In genomic region chr17:80705988-80706387, GRCh38 we compare ENCODE assay signal across 17 cellular contexts.
DNase-seq lines count a peak whose midpoint lies in the region; FAIRE-seq lines count a peak whose summit lies in the region.
"Had no signal": no experiment of that assay in that cellular context is flagged by ENCODE, and none has a peak within 500 bp of the region (broad histone marks: within the 10 kb centered on the region; RNA-seq: fewer than 3 reads in every experiment).

No MANE protein-coding gene starts in this region.

- no peak for FAIRE-seq in urothelium cell line (lab: Jason Lieb, UNC)
- FAIRE-seq: A204.1 had no signal

- H3K23ac ChIP-seq in mesendoderm (ENCODE audit: low read length): no peak overlapping the region

- H3K27ac ChIP-seq in mesendoderm (ENCODE audit: low read depth, low read length): peak overlapping the region; percentile 60
- H3K27ac ChIP-seq: lower lobe of right lung, spleen, uterus had no signal

- H3K36me3 ChIP-seq in mesendoderm (ENCODE audit: control insufficient read depth, insufficient read depth, low read length): no peaks in the 10 kb centered on the region
- H3K36me3 ChIP-seq: uterus had no signal

- H2BK15ac ChIP-seq in mesendoderm (replicated peaks; ENCODE audit: low read depth): no peak overlapping the region

- WGBS in mesendoderm (ENCODE audit: extremely low coverage, insufficient coverage, low lambda C conversion rate): no CpG with 5 or more reads among the region's 5 CpGs

- H3K79me2 ChIP-seq in mesendoderm (ENCODE audit: control insufficient read depth, insufficient read depth, low read length): peaks cover 8% of the 10 kb centered on the region

- H3K27me3 ChIP-seq in mesendoderm (ENCODE audit: insufficient read depth, low read length, poor library complexity): no peaks in the 10 kb centered on the region
- H3K27me3 ChIP-seq: spleen, uterus had no signal

- no peak overlapping the region for H4K5ac ChIP-seq in mesendoderm (ENCODE audit: low read length)

- H3K4me3 Mint-ChIP-seq in T-helper 2 cell treated with Interferon-gamma antibody and Interleukin-4, amounts not matched to agents 5 μg/mL and 100 μg/mL, for 36 hours: no peak overlapping the region
- no peak overlapping the region for H3K4me3 Mint-ChIP-seq in activated CD4-positive, alpha-beta memory T cell treated with anti-CD3 and anti-CD28 coated beads for 36 hours
- H3K4me3 Mint-ChIP-seq: CD14-positive monocyte had no signal

- peak overlapping the region; percentile 56 for H3K27ac Mint-ChIP-seq in T-helper 2 cell treated with Interferon-gamma antibody and Interleukin-4, amounts not matched to agents 5 μg/mL and 100 μg/mL, for 36 hours
- peak overlapping the region; percentile 33 for H3K27ac Mint-ChIP-seq in activated CD4-positive, alpha-beta memory T cell treated with anti-CD3 and anti-CD28 coated beads for 36 hours
- H3K27ac Mint-ChIP-seq: activated T-helper 2 cell treated with anti-CD3 and anti-CD28 coated beads, Interferon-gamma antibody, Interleukin-2, Interleukin-4, amounts not matched to agents 10 μg/mL and 5 μg/mL and 100 μg/mL, durations not matched to agents 14 hours and 24 hours and 36 hours had no signal

- H3K18ac ChIP-seq in mesendoderm (ENCODE audit: low read length): no peak overlapping the region

- CTCF ChIA-PET in activated CD4-positive, alpha-beta memory T cell treated with anti-CD3 and anti-CD28 coated beads for 36 hours (lab: Charles Lee): no interaction called here

- H3K4me3 ChIP-seq in mesendoderm (ENCODE audit: low read length): no peak overlapping the region
- H3K4me3 ChIP-seq: lower lobe of right lung, spleen, uterus had no signal

- POLR2A ChIA-PET in activated CD4-positive, alpha-beta memory T cell treated with anti-CD3 and anti-CD28 coated beads for 36 hours (lab: Charles Lee): no interaction called here

- no peak overlapping the region for H2BK5ac ChIP-seq in mesendoderm (ENCODE audit: low read length)

- H3K4me1 ChIP-seq in mesendoderm (ENCODE audit: control insufficient read depth, low read depth, low read length): peaks cover 13% of the 10 kb centered on the region
- H3K4me1 ChIP-seq: lower lobe of right lung, uterus had no signal

- H3K56ac ChIP-seq in mesendoderm (ENCODE audit: low read length): peak overlapping the region; percentile 11

- H3K36me3 Mint-ChIP-seq in T-helper 2 cell treated with Interferon-gamma antibody and Interleukin-4, amounts not matched to agents 5 μg/mL and 100 μg/mL, for 36 hours (ENCODE audit: low read depth): peaks cover 66% of the 10 kb centered on the region
- peaks cover 13% of the 10 kb centered on the region for H3K36me3 Mint-ChIP-seq in activated CD4-positive, alpha-beta memory T cell treated with anti-CD3 and anti-CD28 coated beads for 36 hours

- H3K4ac ChIP-seq in mesendoderm (ENCODE audit: low read depth, low read length): no peak overlapping the region

- no peak overlapping the region for H3K9ac ChIP-seq in mesendoderm (ENCODE audit: low read length)

- DNase-seq in T-helper 2 cell treated with Interferon-gamma antibody and Interleukin-4, amounts not matched to agents 5 μg/mL and 100 μg/mL, for 36 hours (ENCODE audit: low spot score): no peak
- DNase-seq in T-helper 2 cell: no peak
- peak; percentile 15 for DNase-seq in EH (ENCODE audit: low read depth)
- DNase-seq in activated CD4-positive, alpha-beta memory T cell treated with anti-CD3 and anti-CD28 coated beads for 36 hours: no peak
- DNase-seq in mesendoderm: peak; percentile 34
- no peak for DNase-seq in urothelium cell line (ENCODE audit: low spot score)
- DNase-seq in iPS-NIHi7 (ENCODE audit: extremely low spot score): no peak
- no peak for DNase-seq in GM03348 (ENCODE audit: low spot score)
- DNase-seq: activated CD4-positive, alpha-beta T cell treated with anti-CD3 and anti-CD28 coated beads, Interleukin-2, amount 50 U/mL, for 4 hours; lower lobe of right lung; Right ventricle myocardium superior; spleen; stimulated activated naive CD4-positive, alpha-beta T cell; uterus had no signal

- no peaks in the 10 kb centered on the region for H3K27me3 Mint-ChIP-seq in T-helper 2 cell treated with Interferon-gamma antibody and Interleukin-4, amounts not matched to agents 5 μg/mL and 100 μg/mL, for 36 hours (ENCODE audit: low read depth)
- H3K27me3 Mint-ChIP-seq in activated CD4-positive, alpha-beta memory T cell treated with anti-CD3 and anti-CD28 coated beads for 36 hours: no peaks in the 10 kb centered on the region

- no peak overlapping the region for H2AK5ac ChIP-seq in mesendoderm (ENCODE audit: low read length)

- no peak overlapping the region for H4K8ac ChIP-seq in mesendoderm (ENCODE audit: low read depth, low read length)

- no peak overlapping the region for H3K4me2 ChIP-seq in mesendoderm (ENCODE audit: low read length)

- H3K9me3 Mint-ChIP-seq in T-helper 2 cell treated with Interferon-gamma antibody and Interleukin-4, amounts not matched to agents 5 μg/mL and 100 μg/mL, for 36 hours: peaks cover 18% of the 10 kb centered on the region
- H3K9me3 Mint-ChIP-seq in activated CD4-positive, alpha-beta memory T cell treated with anti-CD3 and anti-CD28 coated beads for 36 hours: no peaks in the 10 kb centered on the region
- H3K9me3 Mint-ChIP-seq: activated T-helper 2 cell treated with anti-CD3 and anti-CD28 coated beads, Interferon-gamma antibody, Interleukin-2, Interleukin-4, amounts not matched to agents 10 μg/mL and 5 μg/mL and 100 μg/mL, durations not matched to agents 14 hours and 24 hours and 36 hours; CD14-positive monocyte had no signal

- H2BK120ac ChIP-seq in mesendoderm (ENCODE audit: low read depth, low read length): no peak overlapping the region

- peaks cover 67% of the 10 kb centered on the region for H3K4me1 Mint-ChIP-seq in T-helper 2 cell treated with Interferon-gamma antibody and Interleukin-4, amounts not matched to agents 5 μg/mL and 100 μg/mL, for 36 hours (ENCODE audit: low read depth)
- peaks cover 67% of the 10 kb centered on the region for H3K4me1 Mint-ChIP-seq in activated CD4-positive, alpha-beta memory T cell treated with anti-CD3 and anti-CD28 coated beads for 36 hours (ENCODE audit: low read depth)

- intact Hi-C loops in activated CD4-positive, alpha-beta memory T cell treated with anti-CD3 and anti-CD28 coated beads for 36 hours (cut with micrococcal nuclease): no loop called here

- peaks cover 20% of the 10 kb centered on the region for H3K79me1 ChIP-seq in mesendoderm (ENCODE audit: low read length)

Comparison
In these comparisons a context has a peak if more than half of its experiments do, and no peak if none do; other contexts are left out.
1. DNase-seq: peak in EH (single experiment) and mesendoderm (single experiment); none in T-helper 2 cell treated with Interferon-gamma antibody and Interleukin-4, amounts not matched to agents 5 μg/mL and 100 μg/mL, for 36 hours (single experiment), T-helper 2 cell (0 of 5), activated CD4-positive, alpha-beta memory T cell treated with anti-CD3 and anti-CD28 coated beads for 36 hours (single experiment), urothelium cell line (single experiment), iPS-NIHi7 (single experiment) and GM03348 (single experiment).